In the genomic region with DNA sequence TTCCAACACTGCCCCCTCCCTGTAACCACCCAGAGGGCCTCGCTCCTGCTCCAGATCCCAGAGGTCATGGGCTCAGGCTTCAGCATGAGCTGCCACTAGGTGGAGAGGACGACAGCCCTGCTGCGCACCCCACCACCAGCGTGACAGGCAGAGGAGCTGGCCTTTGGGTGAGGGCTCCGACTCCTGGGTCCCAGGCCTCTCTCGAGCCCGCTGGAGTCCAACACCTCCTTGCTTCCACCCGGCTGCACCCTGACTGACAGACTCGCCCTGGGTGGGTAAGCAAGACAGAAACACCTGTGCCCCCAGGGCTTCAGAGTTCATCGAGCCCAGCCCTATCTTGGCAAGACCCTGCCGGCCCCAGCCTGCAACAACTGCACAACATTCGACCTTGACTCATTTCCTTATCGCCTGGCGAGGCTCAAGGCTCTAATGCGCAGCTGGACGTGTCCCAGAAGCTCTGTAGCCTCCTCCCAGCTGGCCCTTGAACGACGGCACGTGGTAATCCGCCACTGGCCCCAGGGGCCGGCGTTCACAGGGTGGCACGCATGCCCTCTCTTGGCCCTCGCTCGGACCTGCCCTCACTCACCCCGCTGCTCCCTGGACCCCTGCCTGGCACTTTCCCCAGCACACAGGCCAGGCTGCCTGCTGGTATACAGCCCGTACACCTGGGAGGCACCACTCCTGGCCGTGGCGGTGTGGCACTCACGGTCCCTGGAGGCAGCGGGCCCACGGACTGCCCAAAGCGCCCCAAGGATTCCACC, we compare ENCODE assay signal across 1 cellular context.
TF ChIP-seq lines count a peak whose summit lies in the region.

No MANE protein-coding gene starts in this region.

TF ChIP-seq in HepG2, 621 proteins besides CTCF, POLR2A, EP300 and RAD21 (continued from another document and continues in another):
- TF ChIP-seq HMG20A (CRISPR knock-in tag; IDR thresholded peaks at IDR 0.05; ENCODE audit: borderline replicate concordance) (no peak), ZBTB8A (CRISPR knock-in tag; IDR thresholded peaks at IDR 0.05; ENCODE audit: borderline replicate concordance, low read depth) (no peak), MLLT10 (CRISPR knock-in tag; IDR thresholded peaks at IDR 0.05) (no peak), HNRNPLL (IDR thresholded peaks at IDR 0.05; ENCODE audit: low read depth, low read length, poor library complexity, severe bottlenecking) (peak; percentile 30), ZNF737 (CRISPR knock-in tag; IDR thresholded peaks at IDR 0.05; ENCODE audit: borderline replicate concordance) (no peak), SMAD9 (CRISPR knock-in tag; IDR thresholded peaks at IDR 0.05) (no peak), ZNF263 (CRISPR knock-in tag; IDR thresholded peaks at IDR 0.05) (0 out of 2 replicates have a peak, but pooled peaks have one; percentile 30), CCAR2 (optimal IDR thresholded peaks at IDR 0.05; ENCODE audit: low read depth, low read length) (no peak), MBD4 (IDR thresholded peaks at IDR 0.05; ENCODE audit: borderline replicate concordance, low read length) (no peak), KLF9 (CRISPR knock-in tag; IDR thresholded peaks at IDR 0.05; ENCODE audit: low read depth) (no peak), TOPORS (CRISPR knock-in tag; IDR thresholded peaks at IDR 0.05) (no peak), GABPB1 (CRISPR knock-in tag; IDR thresholded peaks at IDR 0.05) (no peak), ZFP90 (CRISPR knock-in tag; IDR thresholded peaks at IDR 0.05; ENCODE audit: borderline replicate concordance) (no peak), RBM22 (optimal IDR thresholded peaks at IDR 0.05; ENCODE audit: low read length) (no peak), MAFF (IDR thresholded peaks at IDR 0.05; ENCODE audit: low read depth, low read length) (no peak), ZNF234 (CRISPR knock-in tag; conservative IDR thresholded peaks at IDR 0.05) (no peak), SRSF9 (IDR thresholded peaks at IDR 0.05; ENCODE audit: borderline replicate concordance, insufficient read depth, low read depth, low read length, poor library complexity, severe bottlenecking) (no peak), DMAP1 (CRISPR knock-in tag; IDR thresholded peaks at IDR 0.05) (peak; percentile 37; the same call in 1 of the 2 replicates), KDM5B (CRISPR knock-in tag; IDR thresholded peaks at IDR 0.05; ENCODE audit: borderline replicate concordance) (peak; percentile 24; the same call in 1 of the 2 replicates), NBN (conservative IDR thresholded peaks at IDR 0.05) (no peak), ZNF530 (CRISPR knock-in tag; IDR thresholded peaks at IDR 0.05; ENCODE audit: low read depth) (no peak), ZNF124 (CRISPR knock-in tag; IDR thresholded peaks at IDR 0.05) (no peak), KLF11 (CRISPR knock-in tag; IDR thresholded peaks at IDR 0.05) (no peak), HES4 (CRISPR knock-in tag; IDR thresholded peaks at IDR 0.05; ENCODE audit: borderline replicate concordance) (0 out of 2 replicates have a peak, but pooled peaks have one; percentile 32), ZBTB7A (CRISPR knock-in tag; IDR thresholded peaks at IDR 0.05) (no peak), MIER2 (CRISPR knock-in tag; IDR thresholded peaks at IDR 0.05) (no peak), ZNF550 (CRISPR knock-in tag; IDR thresholded peaks at IDR 0.05; ENCODE audit: borderline replicate concordance) (no peak), ZNF772 (CRISPR knock-in tag; IDR thresholded peaks at IDR 0.05) (no peak), ZNF367 (CRISPR knock-in tag; IDR thresholded peaks at IDR 0.05; ENCODE audit: borderline replicate concordance) (no peak), ZNF138 (CRISPR knock-in tag; IDR thresholded peaks at IDR 0.05; ENCODE audit: low read depth) (no peak), CC2D1A (CRISPR knock-in tag; IDR thresholded peaks at IDR 0.05) (no peak), CENPX (CRISPR knock-in tag; IDR thresholded peaks at IDR 0.05) (no peak), EEA1 (CRISPR knock-in tag; IDR thresholded peaks at IDR 0.05; ENCODE audit: borderline replicate concordance) (no peak), ZKSCAN8 (CRISPR knock-in tag; IDR thresholded peaks at IDR 0.05; ENCODE audit: borderline replicate concordance) (peak; percentile 65; the same call in 1 of the 2 replicates), ZNF780A (CRISPR knock-in tag; IDR thresholded peaks at IDR 0.05) (no peak), PTBP1 (IDR thresholded peaks at IDR 0.05; ENCODE audit: low read depth, low read length, poor library complexity, severe bottlenecking) (no peak), ASH2L (IDR thresholded peaks at IDR 0.05; ENCODE audit: insufficient read length, low read depth, low read length) (no peak), CBFB (CRISPR knock-in tag; IDR thresholded peaks at IDR 0.05) (no peak), TCF7 (IDR thresholded peaks at IDR 0.05; ENCODE audit: low read depth) (no peak)
- TF ChIP-seq, protein P1, sequence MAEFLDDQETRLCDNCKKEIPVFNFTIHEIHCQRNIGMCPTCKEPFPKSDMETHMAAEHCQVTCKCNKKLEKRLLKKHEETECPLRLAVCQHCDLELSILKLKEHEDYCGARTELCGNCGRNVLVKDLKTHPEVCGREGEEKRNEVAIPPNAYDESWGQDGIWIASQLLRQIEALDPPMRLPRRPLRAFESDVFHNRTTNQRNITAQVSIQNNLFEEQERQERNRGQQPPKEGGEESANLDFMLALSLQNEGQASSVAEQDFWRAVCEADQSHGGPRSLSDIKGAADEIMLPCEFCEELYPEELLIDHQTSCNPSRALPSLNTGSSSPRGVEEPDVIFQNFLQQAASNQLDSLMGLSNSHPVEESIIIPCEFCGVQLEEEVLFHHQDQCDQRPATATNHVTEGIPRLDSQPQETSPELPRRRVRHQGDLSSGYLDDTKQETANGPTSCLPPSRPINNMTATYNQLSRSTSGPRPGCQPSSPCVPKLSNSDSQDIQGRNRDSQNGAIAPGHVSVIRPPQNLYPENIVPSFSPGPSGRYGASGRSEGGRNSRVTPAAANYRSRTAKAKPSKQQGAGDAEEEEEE (CRISPR knock-in tag; IDR thresholded peaks at IDR 0.05; ENCODE audit: borderline replicate concordance) = no peak
- TF ChIP-seq, protein P2, sequence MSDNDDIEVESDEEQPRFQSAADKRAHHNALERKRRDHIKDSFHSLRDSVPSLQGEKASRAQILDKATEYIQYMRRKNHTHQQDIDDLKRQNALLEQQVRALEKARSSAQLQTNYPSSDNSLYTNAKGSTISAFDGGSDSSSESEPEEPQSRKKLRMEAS (IDR thresholded peaks at IDR 0.05) = 0 out of 2 replicates have a peak, but pooled peaks have one; percentile 31
- TF ChIP-seq, protein P3, sequence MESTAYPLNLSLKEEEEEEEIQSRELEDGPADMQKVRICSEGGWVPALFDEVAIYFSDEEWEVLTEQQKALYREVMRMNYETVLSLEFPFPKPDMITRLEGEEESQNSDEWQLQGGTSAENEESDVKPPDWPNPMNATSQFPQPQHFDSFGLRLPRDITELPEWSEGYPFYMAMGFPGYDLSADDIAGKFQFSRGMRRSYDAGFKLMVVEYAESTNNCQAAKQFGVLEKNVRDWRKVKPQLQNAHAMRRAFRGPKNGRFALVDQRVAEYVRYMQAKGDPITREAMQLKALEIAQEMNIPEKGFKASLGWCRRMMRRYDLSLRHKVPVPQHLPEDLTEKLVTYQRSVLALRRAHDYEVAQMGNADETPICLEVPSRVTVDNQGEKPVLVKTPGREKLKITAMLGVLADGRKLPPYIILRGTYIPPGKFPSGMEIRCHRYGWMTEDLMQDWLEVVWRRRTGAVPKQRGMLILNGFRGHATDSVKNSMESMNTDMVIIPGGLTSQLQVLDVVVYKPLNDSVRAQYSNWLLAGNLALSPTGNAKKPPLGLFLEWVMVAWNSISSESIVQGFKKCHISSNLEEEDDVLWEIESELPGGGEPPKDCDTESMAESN (CRISPR knock-in tag; conservative IDR thresholded peaks at IDR 0.05) = 0 out of 2 replicates have a peak, but pooled peaks have one; percentile 29
- TF ChIP-seq, protein P4, sequence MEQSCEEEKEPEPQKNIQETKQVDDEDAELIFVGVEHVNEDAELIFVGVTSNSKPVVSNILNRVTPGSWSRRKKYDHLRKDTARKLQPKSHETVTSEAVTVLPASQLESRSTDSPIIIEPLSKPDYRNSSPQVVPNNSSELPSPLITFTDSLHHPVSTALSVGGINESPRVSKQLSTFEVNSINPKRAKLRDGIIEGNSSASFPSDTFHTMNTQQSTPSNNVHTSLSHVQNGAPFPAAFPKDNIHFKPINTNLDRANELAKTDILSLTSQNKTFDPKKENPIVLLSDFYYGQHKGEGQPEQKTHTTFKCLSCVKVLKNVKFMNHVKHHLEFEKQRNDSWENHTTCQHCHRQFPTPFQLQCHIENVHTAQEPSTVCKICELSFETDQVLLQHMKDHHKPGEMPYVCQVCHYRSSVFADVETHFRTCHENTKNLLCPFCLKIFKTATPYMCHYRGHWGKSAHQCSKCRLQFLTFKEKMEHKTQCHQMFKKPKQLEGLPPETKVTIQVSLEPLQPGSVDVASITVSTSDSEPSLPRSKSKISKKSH (CRISPR knock-in tag; IDR thresholded peaks at IDR 0.05; ENCODE audit: borderline replicate concordance) = no peak
- TF ChIP-seq, protein P5, sequence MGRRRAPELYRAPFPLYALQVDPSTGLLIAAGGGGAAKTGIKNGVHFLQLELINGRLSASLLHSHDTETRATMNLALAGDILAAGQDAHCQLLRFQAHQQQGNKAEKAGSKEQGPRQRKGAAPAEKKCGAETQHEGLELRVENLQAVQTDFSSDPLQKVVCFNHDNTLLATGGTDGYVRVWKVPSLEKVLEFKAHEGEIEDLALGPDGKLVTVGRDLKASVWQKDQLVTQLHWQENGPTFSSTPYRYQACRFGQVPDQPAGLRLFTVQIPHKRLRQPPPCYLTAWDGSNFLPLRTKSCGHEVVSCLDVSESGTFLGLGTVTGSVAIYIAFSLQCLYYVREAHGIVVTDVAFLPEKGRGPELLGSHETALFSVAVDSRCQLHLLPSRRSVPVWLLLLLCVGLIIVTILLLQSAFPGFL (CRISPR knock-in tag; IDR thresholded peaks at IDR 0.05) = no peak
- TF ChIP-seq, protein P6, sequence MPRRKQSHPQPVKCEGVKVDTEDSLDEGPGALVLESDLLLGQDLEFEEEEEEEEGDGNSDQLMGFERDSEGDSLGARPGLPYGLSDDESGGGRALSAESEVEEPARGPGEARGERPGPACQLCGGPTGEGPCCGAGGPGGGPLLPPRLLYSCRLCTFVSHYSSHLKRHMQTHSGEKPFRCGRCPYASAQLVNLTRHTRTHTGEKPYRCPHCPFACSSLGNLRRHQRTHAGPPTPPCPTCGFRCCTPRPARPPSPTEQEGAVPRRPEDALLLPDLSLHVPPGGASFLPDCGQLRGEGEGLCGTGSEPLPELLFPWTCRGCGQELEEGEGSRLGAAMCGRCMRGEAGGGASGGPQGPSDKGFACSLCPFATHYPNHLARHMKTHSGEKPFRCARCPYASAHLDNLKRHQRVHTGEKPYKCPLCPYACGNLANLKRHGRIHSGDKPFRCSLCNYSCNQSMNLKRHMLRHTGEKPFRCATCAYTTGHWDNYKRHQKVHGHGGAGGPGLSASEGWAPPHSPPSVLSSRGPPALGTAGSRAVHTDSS (CRISPR knock-in tag; conservative IDR thresholded peaks at IDR 0.05) = no peak
- TF ChIP-seq, protein P7, sequence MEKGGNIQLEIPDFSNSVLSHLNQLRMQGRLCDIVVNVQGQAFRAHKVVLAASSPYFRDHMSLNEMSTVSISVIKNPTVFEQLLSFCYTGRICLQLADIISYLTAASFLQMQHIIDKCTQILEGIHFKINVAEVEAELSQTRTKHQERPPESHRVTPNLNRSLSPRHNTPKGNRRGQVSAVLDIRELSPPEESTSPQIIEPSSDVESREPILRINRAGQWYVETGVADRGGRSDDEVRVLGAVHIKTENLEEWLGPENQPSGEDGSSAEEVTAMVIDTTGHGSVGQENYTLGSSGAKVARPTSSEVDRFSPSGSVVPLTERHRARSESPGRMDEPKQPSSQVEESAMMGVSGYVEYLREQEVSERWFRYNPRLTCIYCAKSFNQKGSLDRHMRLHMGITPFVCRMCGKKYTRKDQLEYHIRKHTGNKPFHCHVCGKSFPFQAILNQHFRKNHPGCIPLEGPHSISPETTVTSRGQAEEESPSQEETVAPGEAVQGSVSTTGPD (CRISPR knock-in tag; IDR thresholded peaks at IDR 0.05) = no peak
- TF ChIP-seq, protein P8, sequence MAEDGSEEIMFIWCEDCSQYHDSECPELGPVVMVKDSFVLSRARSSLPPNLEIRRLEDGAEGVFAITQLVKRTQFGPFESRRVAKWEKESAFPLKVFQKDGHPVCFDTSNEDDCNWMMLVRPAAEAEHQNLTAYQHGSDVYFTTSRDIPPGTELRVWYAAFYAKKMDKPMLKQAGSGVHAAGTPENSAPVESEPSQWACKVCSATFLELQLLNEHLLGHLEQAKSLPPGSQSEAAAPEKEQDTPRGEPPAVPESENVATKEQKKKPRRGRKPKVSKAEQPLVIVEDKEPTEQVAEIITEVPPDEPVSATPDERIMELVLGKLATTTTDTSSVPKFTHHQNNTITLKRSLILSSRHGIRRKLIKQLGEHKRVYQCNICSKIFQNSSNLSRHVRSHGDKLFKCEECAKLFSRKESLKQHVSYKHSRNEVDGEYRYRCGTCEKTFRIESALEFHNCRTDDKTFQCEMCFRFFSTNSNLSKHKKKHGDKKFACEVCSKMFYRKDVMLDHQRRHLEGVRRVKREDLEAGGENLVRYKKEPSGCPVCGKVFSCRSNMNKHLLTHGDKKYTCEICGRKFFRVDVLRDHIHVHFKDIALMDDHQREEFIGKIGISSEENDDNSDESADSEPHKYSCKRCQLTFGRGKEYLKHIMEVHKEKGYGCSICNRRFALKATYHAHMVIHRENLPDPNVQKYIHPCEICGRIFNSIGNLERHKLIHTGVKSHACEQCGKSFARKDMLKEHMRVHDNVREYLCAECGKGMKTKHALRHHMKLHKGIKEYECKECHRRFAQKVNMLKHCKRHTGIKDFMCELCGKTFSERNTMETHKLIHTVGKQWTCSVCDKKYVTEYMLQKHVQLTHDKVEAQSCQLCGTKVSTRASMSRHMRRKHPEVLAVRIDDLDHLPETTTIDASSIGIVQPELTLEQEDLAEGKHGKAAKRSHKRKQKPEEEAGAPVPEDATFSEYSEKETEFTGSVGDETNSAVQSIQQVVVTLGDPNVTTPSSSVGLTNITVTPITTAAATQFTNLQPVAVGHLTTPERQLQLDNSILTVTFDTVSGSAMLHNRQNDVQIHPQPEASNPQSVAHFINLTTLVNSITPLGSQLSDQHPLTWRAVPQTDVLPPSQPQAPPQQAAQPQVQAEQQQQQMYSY (CRISPR knock-in tag; IDR thresholded peaks at IDR 0.05) = no peak
- TF ChIP-seq, protein P9, sequence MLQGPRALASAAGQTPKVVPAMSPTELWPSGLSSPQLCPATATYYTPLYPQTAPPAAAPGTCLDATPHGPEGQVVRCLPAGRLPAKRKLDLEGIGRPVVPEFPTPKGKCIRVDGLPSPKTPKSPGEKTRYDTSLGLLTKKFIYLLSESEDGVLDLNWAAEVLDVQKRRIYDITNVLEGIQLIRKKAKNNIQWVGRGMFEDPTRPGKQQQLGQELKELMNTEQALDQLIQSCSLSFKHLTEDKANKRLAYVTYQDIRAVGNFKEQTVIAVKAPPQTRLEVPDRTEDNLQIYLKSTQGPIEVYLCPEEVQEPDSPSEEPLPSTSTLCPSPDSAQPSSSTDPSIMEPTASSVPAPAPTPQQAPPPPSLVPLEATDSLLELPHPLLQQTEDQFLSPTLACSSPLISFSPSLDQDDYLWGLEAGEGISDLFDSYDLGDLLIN (CRISPR knock-in tag; IDR thresholded peaks at IDR 0.05; ENCODE audit: borderline replicate concordance) = no peak
- TF ChIP-seq, protein P10, sequence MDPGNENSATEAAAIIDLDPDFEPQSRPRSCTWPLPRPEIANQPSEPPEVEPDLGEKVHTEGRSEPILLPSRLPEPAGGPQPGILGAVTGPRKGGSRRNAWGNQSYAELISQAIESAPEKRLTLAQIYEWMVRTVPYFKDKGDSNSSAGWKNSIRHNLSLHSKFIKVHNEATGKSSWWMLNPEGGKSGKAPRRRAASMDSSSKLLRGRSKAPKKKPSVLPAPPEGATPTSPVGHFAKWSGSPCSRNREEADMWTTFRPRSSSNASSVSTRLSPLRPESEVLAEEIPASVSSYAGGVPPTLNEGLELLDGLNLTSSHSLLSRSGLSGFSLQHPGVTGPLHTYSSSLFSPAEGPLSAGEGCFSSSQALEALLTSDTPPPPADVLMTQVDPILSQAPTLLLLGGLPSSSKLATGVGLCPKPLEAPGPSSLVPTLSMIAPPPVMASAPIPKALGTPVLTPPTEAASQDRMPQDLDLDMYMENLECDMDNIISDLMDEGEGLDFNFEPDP (CRISPR knock-in tag; conservative IDR thresholded peaks at IDR 0.05) = no peak
